1 cellular context compared by ENCODE assay signal in the genomic region with DNA sequence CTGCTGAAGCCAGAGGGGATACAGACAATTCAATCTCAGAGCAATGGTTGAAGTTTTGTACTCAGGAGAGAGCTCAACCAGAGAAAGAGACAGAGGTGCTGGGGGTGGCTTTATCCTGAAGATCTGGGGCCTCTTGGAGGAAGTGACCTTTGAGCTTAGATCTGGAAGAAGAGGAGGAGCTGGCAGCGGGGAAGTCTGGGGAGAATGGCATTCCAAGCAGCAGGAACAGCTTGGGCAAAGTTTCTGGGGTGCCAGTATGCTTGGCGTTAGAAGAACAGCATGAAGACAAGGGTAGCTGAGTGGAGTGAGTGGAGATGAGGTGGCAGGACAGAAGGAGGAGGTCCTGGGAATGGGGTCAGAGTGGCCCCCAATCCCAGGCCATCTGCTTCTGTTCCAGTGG.
TF ChIP-seq lines count a peak whose summit lies in the region.

No MANE protein-coding gene starts in this region.

TF ChIP-seq in HepG2, 621 proteins besides CTCF, POLR2A, EP300 and RAD21 (continues in another document):
- TF ChIP-seq, protein P1, sequence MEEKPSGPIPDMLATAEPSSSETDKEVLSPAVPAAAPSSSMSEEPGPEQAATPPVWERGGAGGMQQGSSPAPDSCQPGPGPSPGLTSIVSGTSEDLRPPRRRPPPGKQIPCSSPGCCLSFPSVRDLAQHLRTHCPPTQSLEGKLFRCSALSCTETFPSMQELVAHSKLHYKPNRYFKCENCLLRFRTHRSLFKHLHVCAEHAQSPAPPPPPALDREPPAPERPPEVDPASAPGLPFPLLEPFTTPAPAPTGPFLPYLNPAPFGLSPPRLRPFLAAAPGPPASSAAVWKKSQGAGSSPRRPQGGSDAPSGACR (CRISPR knock-in tag; IDR thresholded peaks at IDR 0.05) = 0 out of 2 replicates have a peak, but pooled peaks have one; percentile 15
- TF ChIP-seq FUBP1 (CRISPR knock-in tag; IDR thresholded peaks at IDR 0.05; ENCODE audit: borderline replicate concordance) = no peak
- no peak for TF ChIP-seq PCBP2 (optimal IDR thresholded peaks at IDR 0.05; ENCODE audit: low read depth, low read length, poor library complexity, severe bottlenecking)
- TF ChIP-seq, protein P2, sequence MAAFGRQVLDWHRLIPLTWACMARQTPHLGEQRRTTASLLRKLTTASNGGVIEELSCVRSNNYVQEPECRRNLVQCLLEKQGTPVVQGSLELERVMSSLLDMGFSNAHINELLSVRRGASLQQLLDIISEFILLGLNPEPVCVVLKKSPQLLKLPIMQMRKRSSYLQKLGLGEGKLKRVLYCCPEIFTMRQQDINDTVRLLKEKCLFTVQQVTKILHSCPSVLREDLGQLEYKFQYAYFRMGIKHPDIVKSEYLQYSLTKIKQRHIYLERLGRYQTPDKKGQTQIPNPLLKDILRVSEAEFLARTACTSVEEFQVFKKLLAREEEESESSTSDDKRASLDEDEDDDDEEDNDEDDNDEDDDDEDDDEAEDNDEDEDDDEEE (CRISPR knock-in tag; IDR thresholded peaks at IDR 0.05) = 0 out of 2 replicates have a peak, but pooled peaks have one; percentile 33
- 0 out of 2 replicates have a peak, but pooled peaks have one; percentile 18 for TF ChIP-seq ZNF772 (CRISPR knock-in tag; IDR thresholded peaks at IDR 0.05)
- TF ChIP-seq SKIL (CRISPR knock-in tag; IDR thresholded peaks at IDR 0.05; ENCODE audit: borderline replicate concordance) = no peak
- TF ChIP-seq, protein P3, sequence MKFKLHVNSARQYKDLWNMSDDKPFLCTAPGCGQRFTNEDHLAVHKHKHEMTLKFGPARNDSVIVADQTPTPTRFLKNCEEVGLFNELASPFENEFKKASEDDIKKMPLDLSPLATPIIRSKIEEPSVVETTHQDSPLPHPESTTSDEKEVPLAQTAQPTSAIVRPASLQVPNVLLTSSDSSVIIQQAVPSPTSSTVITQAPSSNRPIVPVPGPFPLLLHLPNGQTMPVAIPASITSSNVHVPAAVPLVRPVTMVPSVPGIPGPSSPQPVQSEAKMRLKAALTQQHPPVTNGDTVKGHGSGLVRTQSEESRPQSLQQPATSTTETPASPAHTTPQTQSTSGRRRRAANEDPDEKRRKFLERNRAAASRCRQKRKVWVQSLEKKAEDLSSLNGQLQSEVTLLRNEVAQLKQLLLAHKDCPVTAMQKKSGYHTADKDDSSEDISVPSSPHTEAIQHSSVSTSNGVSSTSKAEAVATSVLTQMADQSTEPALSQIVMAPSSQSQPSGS (CRISPR knock-in tag; IDR thresholded peaks at IDR 0.05) = no peak
- no peak for TF ChIP-seq MED8 (CRISPR knock-in tag; IDR thresholded peaks at IDR 0.05; ENCODE audit: insufficient replicate concordance)
- TF ChIP-seq TAF15 (IDR thresholded peaks at IDR 0.05; ENCODE audit: low read depth, low read length, poor library complexity, severe bottlenecking) = no peak
- TF ChIP-seq, protein P4, sequence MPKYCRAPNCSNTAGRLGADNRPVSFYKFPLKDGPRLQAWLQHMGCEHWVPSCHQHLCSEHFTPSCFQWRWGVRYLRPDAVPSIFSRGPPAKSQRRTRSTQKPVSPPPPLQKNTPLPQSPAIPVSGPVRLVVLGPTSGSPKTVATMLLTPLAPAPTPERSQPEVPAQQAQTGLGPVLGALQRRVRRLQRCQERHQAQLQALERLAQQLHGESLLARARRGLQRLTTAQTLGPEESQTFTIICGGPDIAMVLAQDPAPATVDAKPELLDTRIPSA (CRISPR knock-in tag; IDR thresholded peaks at IDR 0.05; ENCODE audit: borderline replicate concordance) = no peak
- TF ChIP-seq HNF4G (IDR thresholded peaks at IDR 0.05; ENCODE audit: borderline replicate concordance, low read depth, low read length) = no peak
- TF ChIP-seq HNF4G (CRISPR knock-in tag; IDR thresholded peaks at IDR 0.05; ENCODE audit: borderline replicate concordance, low read depth) = no peak
- TF ChIP-seq POLR2AphosphoS2 (IDR thresholded peaks at IDR 0.05; ENCODE audit: low read depth, low read length) = no peak
- TF ChIP-seq GABPA (IDR thresholded peaks at IDR 0.05; ENCODE audit: low read depth, low read length) = no peak
- 0 out of 2 replicates have a peak, but pooled peaks have one; percentile 5 for TF ChIP-seq GABPA (CRISPR knock-in tag; IDR thresholded peaks at IDR 0.05; ENCODE audit: low read depth)
- TF ChIP-seq ZMYM2 (CRISPR knock-in tag; IDR thresholded peaks at IDR 0.05) = no peak
- TF ChIP-seq ZNF430 (CRISPR knock-in tag; IDR thresholded peaks at IDR 0.05) = no peak
- no peak for TF ChIP-seq CBFB (CRISPR knock-in tag; IDR thresholded peaks at IDR 0.05)
- TF ChIP-seq TOE1 (CRISPR knock-in tag; IDR thresholded peaks at IDR 0.05) = no peak
- no peak for TF ChIP-seq ZNF878 (CRISPR knock-in tag; IDR thresholded peaks at IDR 0.05)
- no peak for TF ChIP-seq ZNF121 (CRISPR knock-in tag; IDR thresholded peaks at IDR 0.05)
- no peak for TF ChIP-seq THAP7 (CRISPR knock-in tag; IDR thresholded peaks at IDR 0.05)
- TF ChIP-seq ATF5 (CRISPR knock-in tag; IDR thresholded peaks at IDR 0.05; ENCODE audit: low read depth) = no peak
- TF ChIP-seq, protein P5, sequence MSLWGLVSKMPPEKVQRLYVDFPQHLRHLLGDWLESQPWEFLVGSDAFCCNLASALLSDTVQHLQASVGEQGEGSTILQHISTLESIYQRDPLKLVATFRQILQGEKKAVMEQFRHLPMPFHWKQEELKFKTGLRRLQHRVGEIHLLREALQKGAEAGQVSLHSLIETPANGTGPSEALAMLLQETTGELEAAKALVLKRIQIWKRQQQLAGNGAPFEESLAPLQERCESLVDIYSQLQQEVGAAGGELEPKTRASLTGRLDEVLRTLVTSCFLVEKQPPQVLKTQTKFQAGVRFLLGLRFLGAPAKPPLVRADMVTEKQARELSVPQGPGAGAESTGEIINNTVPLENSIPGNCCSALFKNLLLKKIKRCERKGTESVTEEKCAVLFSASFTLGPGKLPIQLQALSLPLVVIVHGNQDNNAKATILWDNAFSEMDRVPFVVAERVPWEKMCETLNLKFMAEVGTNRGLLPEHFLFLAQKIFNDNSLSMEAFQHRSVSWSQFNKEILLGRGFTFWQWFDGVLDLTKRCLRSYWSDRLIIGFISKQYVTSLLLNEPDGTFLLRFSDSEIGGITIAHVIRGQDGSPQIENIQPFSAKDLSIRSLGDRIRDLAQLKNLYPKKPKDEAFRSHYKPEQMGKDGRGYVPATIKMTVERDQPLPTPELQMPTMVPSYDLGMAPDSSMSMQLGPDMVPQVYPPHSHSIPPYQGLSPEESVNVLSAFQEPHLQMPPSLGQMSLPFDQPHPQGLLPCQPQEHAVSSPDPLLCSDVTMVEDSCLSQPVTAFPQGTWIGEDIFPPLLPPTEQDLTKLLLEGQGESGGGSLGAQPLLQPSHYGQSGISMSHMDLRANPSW (CRISPR knock-in tag; IDR thresholded peaks at IDR 0.05; ENCODE audit: borderline replicate concordance) = no peak
- TF ChIP-seq ZBTB1 (CRISPR knock-in tag; IDR thresholded peaks at IDR 0.05; ENCODE audit: borderline replicate concordance) = no peak
- TF ChIP-seq ZNF543 (CRISPR knock-in tag; IDR thresholded peaks at IDR 0.05) = no peak
- no peak for TF ChIP-seq ZMYM4 (CRISPR knock-in tag; IDR thresholded peaks at IDR 0.05)
- no peak for TF ChIP-seq SAFB2 (CRISPR knock-in tag; IDR thresholded peaks at IDR 0.05; ENCODE audit: borderline replicate concordance, low read depth)
- no peak for TF ChIP-seq ZNF431 (CRISPR knock-in tag; IDR thresholded peaks at IDR 0.05; ENCODE audit: borderline replicate concordance, low read depth)
- TF ChIP-seq, protein P6, sequence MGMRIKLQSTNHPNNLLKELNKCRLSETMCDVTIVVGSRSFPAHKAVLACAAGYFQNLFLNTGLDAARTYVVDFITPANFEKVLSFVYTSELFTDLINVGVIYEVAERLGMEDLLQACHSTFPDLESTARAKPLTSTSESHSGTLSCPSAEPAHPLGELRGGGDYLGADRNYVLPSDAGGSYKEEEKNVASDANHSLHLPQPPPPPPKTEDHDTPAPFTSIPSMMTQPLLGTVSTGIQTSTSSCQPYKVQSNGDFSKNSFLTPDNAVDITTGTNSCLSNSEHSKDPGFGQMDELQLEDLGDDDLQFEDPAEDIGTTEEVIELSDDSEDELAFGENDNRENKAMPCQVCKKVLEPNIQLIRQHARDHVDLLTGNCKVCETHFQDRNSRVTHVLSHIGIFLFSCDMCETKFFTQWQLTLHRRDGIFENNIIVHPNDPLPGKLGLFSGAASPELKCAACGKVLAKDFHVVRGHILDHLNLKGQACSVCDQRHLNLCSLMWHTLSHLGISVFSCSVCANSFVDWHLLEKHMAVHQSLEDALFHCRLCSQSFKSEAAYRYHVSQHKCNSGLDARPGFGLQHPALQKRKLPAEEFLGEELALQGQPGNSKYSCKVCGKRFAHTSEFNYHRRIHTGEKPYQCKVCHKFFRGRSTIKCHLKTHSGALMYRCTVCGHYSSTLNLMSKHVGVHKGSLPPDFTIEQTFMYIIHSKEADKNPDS (CRISPR knock-in tag; IDR thresholded peaks at IDR 0.05) = no peak
- TF ChIP-seq DR1 (CRISPR knock-in tag; IDR thresholded peaks at IDR 0.05) = no peak
- TF ChIP-seq KDM2A (CRISPR knock-in tag; IDR thresholded peaks at IDR 0.05; ENCODE audit: borderline replicate concordance, low read depth) = no peak
- TF ChIP-seq ZNF251 (CRISPR knock-in tag; IDR thresholded peaks at IDR 0.05) = no peak
- TF ChIP-seq, protein P7, sequence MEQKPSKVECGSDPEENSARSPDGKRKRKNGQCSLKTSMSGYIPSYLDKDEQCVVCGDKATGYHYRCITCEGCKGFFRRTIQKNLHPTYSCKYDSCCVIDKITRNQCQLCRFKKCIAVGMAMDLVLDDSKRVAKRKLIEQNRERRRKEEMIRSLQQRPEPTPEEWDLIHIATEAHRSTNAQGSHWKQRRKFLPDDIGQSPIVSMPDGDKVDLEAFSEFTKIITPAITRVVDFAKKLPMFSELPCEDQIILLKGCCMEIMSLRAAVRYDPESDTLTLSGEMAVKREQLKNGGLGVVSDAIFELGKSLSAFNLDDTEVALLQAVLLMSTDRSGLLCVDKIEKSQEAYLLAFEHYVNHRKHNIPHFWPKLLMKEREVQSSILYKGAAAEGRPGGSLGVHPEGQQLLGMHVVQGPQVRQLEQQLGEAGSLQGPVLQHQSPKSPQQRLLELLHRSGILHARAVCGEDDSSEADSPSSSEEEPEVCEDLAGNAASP (CRISPR knock-in tag; IDR thresholded peaks at IDR 0.05; ENCODE audit: borderline replicate concordance) = no peak
- no peak for TF ChIP-seq ZFP90 (CRISPR knock-in tag; IDR thresholded peaks at IDR 0.05; ENCODE audit: borderline replicate concordance)
- TF ChIP-seq, protein P8, sequence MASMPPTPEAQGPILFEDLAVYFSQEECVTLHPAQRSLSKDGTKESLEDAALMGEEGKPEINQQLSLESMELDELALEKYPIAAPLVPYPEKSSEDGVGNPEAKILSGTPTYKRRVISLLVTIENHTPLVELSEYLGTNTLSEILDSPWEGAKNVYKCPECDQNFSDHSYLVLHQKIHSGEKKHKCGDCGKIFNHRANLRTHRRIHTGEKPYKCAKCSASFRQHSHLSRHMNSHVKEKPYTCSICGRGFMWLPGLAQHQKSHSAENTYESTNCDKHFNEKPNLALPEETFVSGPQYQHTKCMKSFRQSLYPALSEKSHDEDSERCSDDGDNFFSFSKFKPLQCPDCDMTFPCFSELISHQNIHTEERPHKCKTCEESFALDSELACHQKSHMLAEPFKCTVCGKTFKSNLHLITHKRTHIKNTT (CRISPR knock-in tag; IDR thresholded peaks at IDR 0.05) = no peak
- TF ChIP-seq TEAD3 (CRISPR knock-in tag; optimal IDR thresholded peaks at IDR 0.05; ENCODE audit: borderline replicate concordance) = no peak
- TF ChIP-seq ZNF615 (CRISPR knock-in tag; IDR thresholded peaks at IDR 0.05; ENCODE audit: borderline replicate concordance) = no peak
- TF ChIP-seq ZNF770 (CRISPR knock-in tag; IDR thresholded peaks at IDR 0.05) = no peak
